21 cellular contexts compared by ENCODE assay signal in the genomic region with DNA sequence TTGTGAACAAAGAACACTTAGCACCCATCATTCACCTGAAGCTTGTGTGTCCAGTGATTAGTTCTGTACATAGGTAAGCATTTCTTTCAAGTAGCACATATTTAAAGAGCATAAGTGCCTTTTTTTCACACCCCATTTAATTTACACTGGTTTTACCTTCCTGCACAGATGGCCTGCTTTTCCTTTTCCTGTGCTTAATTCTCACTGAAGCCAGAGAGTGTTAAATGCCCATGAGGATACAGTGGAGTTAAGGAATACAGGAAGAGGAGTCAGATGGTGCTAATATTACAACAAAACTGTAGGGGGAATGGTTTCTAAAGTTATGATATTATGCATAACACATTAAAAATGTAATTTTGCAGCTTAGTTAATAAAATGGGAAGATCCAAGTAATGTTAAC. TPM values are rescaled to one million over a fixed set of nuclear protein-coding genes. Genes with fewer than 3 reads are reported as not detected.
DNase-seq lines count a peak whose midpoint lies in the region; ATAC-seq and TF ChIP-seq lines count a peak whose summit lies in the region.
"Had no signal": no experiment of that assay in that cellular context is flagged by ENCODE, and none has a peak within 500 bp of the region (broad histone marks: within the 10 kb centered on the region; RNA-seq: fewer than 3 reads in every experiment).

No MANE protein-coding gene starts in this region.

- H3K27ac ChIP-seq in psoas muscle (no peak overlapping the region), gastrocnemius medialis (no peak overlapping the region)
- H3K27ac ChIP-seq: foreskin keratinocyte, tibial nerve had no signal

- H3K4me3 ChIP-seq in psoas muscle (no peak overlapping the region), gastrocnemius medialis (no peak overlapping the region)
- H3K4me3 ChIP-seq: tibial nerve had no signal

- no peaks in the 10 kb centered on the region for H3K9me3 ChIP-seq in psoas muscle
- H3K9me3 ChIP-seq in gastrocnemius medialis = no peaks in the 10 kb centered on the region
- H3K9me3 ChIP-seq: tibial nerve had no signal

- H3K27me3 Mint-ChIP-seq in endothelial cell (ENCODE audit: unreplicated experiment) = peaks cover 8% of the 10 kb centered on the region
- H3K27me3 Mint-ChIP-seq: activated B cell treated with CpG ODN at 0.5 μM for 24 hours; activated CD4-positive, alpha-beta memory T cell treated with anti-CD3 and anti-CD28 coated beads for 36 hours; stimulated activated naive CD8-positive, alpha-beta T cell treated with anti-CD3 and anti-CD28 coated beads, Interleukin-15, Interleukin-2, amounts not matched to agents 100 ng/mL and 50 ng/mL, for 24 hours had no signal

- in situ Hi-C loops in gastrocnemius medialis (cut with MboI; ENCODE audit: low sequenced_read_pairs in 4 of 4) = loop anchor here in 2 of 4 donors (10.0 kb wide), 1 partner anchor 175 kb away; no protein-coding TSS in a partner anchor

- H3K36me3 ChIP-seq in psoas muscle (ENCODE audit: insufficient read depth in 1 of 2, low read depth in 1 of 2) (no peaks in the 10 kb centered on the region), gastrocnemius medialis (no peaks in the 10 kb centered on the region)
- H3K36me3 ChIP-seq: tibial nerve had no signal

- no peak for ATAC-seq in psoas muscle
- no peak for ATAC-seq in gastrocnemius medialis
- ATAC-seq: foreskin keratinocyte, HCT116 had no signal

- peaks cover 61% of the 10 kb centered on the region for H3K4me1 Mint-ChIP-seq in endothelial cell (ENCODE audit: unreplicated experiment)

- no peaks in the 10 kb centered on the region for H3K27me3 ChIP-seq in psoas muscle (ENCODE audit: insufficient read depth in 3 of 3, low read length in 2 of 3)
- no peaks in the 10 kb centered on the region for H3K27me3 ChIP-seq in gastrocnemius medialis
- H3K27me3 ChIP-seq: foreskin keratinocyte, tibial nerve had no signal

- intact Hi-C loops in psoas muscle (cut with DNase I) = loop anchor here in 1 of 2 donors (10.0 kb wide), 2 partner anchors 145 to 175 kb away; no protein-coding TSS in a partner anchor
- intact Hi-C loops in gastrocnemius medialis (cut with DNase I; ENCODE audit: low total_unique reads) = no loop called here

- peaks cover under 1% of the 10 kb centered on the region for H3K36me3 Mint-ChIP-seq in endothelial cell (ENCODE audit: low read depth, unreplicated experiment)
- H3K36me3 Mint-ChIP-seq: activated CD4-positive, alpha-beta memory T cell treated with anti-CD3 and anti-CD28 coated beads for 36 hours had no signal

- DNase-seq in DMS153 (lab: John Stamatoyannopoulos, UW) (peak; percentile 44), NCI-H1417 treated with DMSO at 0.1 percent for 48 hours (lab: John Stamatoyannopoulos, UW) (peak; percentile 76), NCI-H510A (lab: John Stamatoyannopoulos, UW) (peak; percentile 24), endothelial cell (ENCODE audit: low spot score) (no peak), psoas muscle (no peak), gastrocnemius medialis (no peak), SHP77 (lab: John Stamatoyannopoulos, UW) (no peak)
- DNase-seq: activated B cell treated with CpG ODN at 0.5 μM for 24 hours; activated CD4-positive, alpha-beta memory T cell treated with anti-CD3 and anti-CD28 coated beads for 36 hours; activated gamma-delta T cell; foreskin keratinocyte; Karpas-422; mesenchymal stem cell; NCI-H1048; occipital lobe; stimulated activated CD4-positive, alpha-beta T cell treated with anti-CD3 and anti-CD28 coated beads, Interleukin-4, amount 100 ng/mL, for 1 hour; T-helper 9 cell had no signal

- H3K4me1 ChIP-seq in psoas muscle (no peaks in the 10 kb centered on the region), gastrocnemius medialis (no peaks in the 10 kb centered on the region)

- no peak for TF ChIP-seq POLR2A in gastrocnemius medialis (IDR thresholded peaks at IDR 0.05)

- peaks cover 5% of the 10 kb centered on the region for H3K9me3 Mint-ChIP-seq in endothelial cell (ENCODE audit: unreplicated experiment)
- H3K9me3 Mint-ChIP-seq: activated B cell treated with CpG ODN at 0.5 μM for 24 hours; activated CD4-positive, alpha-beta memory T cell treated with anti-CD3 and anti-CD28 coated beads for 36 hours; dendritic cell treated with granulocyte-macrophage colony-stimulating factor and Interleukin-4, amounts not matched to agents 40 ng/mL and 50 ng/mL, for 4 days; stimulated activated naive CD8-positive, alpha-beta T cell treated with anti-CD3 and anti-CD28 coated beads, Interleukin-15, Interleukin-2, amounts not matched to agents 100 ng/mL and 50 ng/mL, for 24 hours had no signal

- H3K4me3 Mint-ChIP-seq in endothelial cell (ENCODE audit: unreplicated experiment) = peak overlapping the region; percentile 54
- H3K4me3 Mint-ChIP-seq: activated B cell treated with CpG ODN at 0.5 μM for 24 hours; activated CD4-positive, alpha-beta memory T cell treated with anti-CD3 and anti-CD28 coated beads for 36 hours; dendritic cell treated with granulocyte-macrophage colony-stimulating factor and Interleukin-4, amounts not matched to agents 40 ng/mL and 50 ng/mL, for 4 days; stimulated activated naive CD8-positive, alpha-beta T cell treated with anti-CD3 and anti-CD28 coated beads, Interleukin-15, Interleukin-2, amounts not matched to agents 100 ng/mL and 50 ng/mL, for 24 hours had no signal

- no peak for TF ChIP-seq CTCF in endothelial cell (IDR thresholded peaks at IDR 0.05; ENCODE audit: unreplicated experiment)
- no peak for TF ChIP-seq CTCF in psoas muscle (IDR thresholded peaks at IDR 0.05)
- no peak for TF ChIP-seq CTCF in gastrocnemius medialis (IDR thresholded peaks at IDR 0.05 in 4 of 5, conservative IDR thresholded peaks at IDR 0.05 in 1 of 5)

- H3K27ac Mint-ChIP-seq in endothelial cell (ENCODE audit: unreplicated experiment) = peak overlapping the region; percentile 98
- H3K27ac Mint-ChIP-seq: activated B cell treated with CpG ODN at 0.5 μM for 24 hours; activated CD4-positive, alpha-beta memory T cell treated with anti-CD3 and anti-CD28 coated beads for 36 hours; dendritic cell treated with granulocyte-macrophage colony-stimulating factor and Interleukin-4, amounts not matched to agents 40 ng/mL and 50 ng/mL, for 4 days; stimulated activated naive CD8-positive, alpha-beta T cell treated with anti-CD3 and anti-CD28 coated beads, Interleukin-15, Interleukin-2, amounts not matched to agents 100 ng/mL and 50 ng/mL, for 24 hours had no signal

RNA-seq across cellular contexts. Expression of gene SLC38A1, which starts 31.0 kb away (rescaled TPM):
- total RNA-seq in endothelial cell (ENCODE audit: unreplicated experiment) = 100 TPM
- total RNA-seq in psoas muscle = 10 to 100 TPM; 17.3 to 58.8 (median 31.3) TPM
- 100 to 1,000 TPM in 2 of 3 donors, 10 to 100 TPM in 1; 50.6 to 338 (median 136) TPM for polyA plus RNA-seq in psoas muscle
- 100 to 1,000 TPM; 237 to 472 (median 339) TPM for total RNA-seq in gastrocnemius medialis

Comparison
In these comparisons a context has a peak if more than half of its experiments do, and no peak if none do; other contexts are left out.
1. DNase-seq: peak in DMS153 (single experiment), NCI-H1417 treated with DMSO at 0.1 percent for 48 hours (single experiment) and NCI-H510A (single experiment); none in endothelial cell (single experiment), psoas muscle (0 of 2), gastrocnemius medialis (0 of 2) and SHP77 (0 of 2).